8 cellular contexts compared by ENCODE assay signal in the genomic region with DNA sequence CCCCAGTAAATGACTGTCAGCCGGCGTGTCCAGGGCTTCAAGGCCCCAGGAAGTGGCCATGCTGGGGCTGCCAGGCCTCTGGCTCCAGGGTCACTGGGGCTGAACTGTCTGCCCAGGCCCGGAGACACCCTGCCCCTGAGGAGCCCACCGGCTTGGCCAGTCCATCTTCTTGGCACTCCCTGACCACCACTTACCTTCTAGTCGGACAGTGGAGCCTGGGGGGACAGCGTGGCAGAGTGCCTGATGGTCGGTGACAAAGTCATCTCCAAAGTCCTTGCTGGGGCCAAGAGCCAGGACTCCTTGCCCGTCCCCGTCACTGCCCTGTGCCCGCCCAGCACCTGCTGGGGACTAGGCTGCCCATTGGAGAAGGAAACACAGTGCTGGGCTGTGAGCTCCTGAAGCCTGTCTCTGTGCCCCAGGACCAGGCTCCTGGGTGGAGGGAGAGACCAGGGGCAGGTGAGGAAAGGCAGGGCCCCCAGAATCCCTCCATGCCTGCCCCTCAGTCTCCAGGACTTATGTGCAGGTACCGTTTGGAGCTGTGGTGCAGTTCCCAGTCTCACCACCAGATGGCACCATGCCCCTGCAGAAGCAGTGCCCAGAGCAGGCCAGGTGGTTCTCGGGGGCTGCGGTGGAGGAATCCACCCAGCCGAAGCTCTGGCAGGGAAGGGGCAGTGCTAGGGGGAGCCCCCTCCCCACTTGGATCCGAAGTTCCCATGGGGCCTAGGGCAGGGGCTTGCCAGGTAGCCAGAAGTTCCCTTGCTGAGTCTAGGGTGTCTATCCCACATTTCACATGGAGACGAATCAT. TPM values are rescaled to one million over a fixed set of nuclear protein-coding genes. Genes with fewer than 3 reads are reported as not detected.
A peak's percentile ranks its signal among the peaks of the same experiment; 100 is the strongest.
DNase-seq lines count a peak whose midpoint lies in the region; ATAC-seq, FAIRE-seq and TF ChIP-seq lines count a peak whose summit lies in the region.

No MANE protein-coding gene starts in this region.

- H3K27me3 ChIP-seq in SJCRH30 (peaks cover 19% of the 10 kb centered on the region), gastroesophageal sphincter (peaks cover 40% of the 10 kb centered on the region), ovary (no peaks in the 10 kb centered on the region), thyroid gland (no peaks in the 10 kb centered on the region)

- no peak overlapping the region for H3K27ac ChIP-seq in SJCRH30
- H3K27ac ChIP-seq in gastroesophageal sphincter = no peak overlapping the region
- H3K27ac ChIP-seq in ovary = no peak overlapping the region
- no peak overlapping the region for H3K27ac ChIP-seq in thyroid gland

- no peaks in the 10 kb centered on the region for H3K36me3 ChIP-seq in SJCRH30
- no peaks in the 10 kb centered on the region for H3K36me3 ChIP-seq in gastroesophageal sphincter
- H3K36me3 ChIP-seq in ovary = no peaks in the 10 kb centered on the region
- H3K36me3 ChIP-seq in thyroid gland = no peaks in the 10 kb centered on the region

- TF ChIP-seq CTCF in D721Med (IDR thresholded peaks at IDR 0.05; ENCODE audit: insufficient read depth, missing control alignments) (peak; percentile 95), gastroesophageal sphincter (IDR thresholded peaks at IDR 0.05) (peak in 3 of 4 experiments; percentile 100), ovary (IDR thresholded peaks at IDR 0.05) (peak; percentile 99), thyroid gland (IDR thresholded peaks at IDR 0.05) (peak; percentile 96 to 100 (median 98))

- TF ChIP-seq POLR2A in gastroesophageal sphincter (IDR thresholded peaks at IDR 0.05) (no peak), ovary (IDR thresholded peaks at IDR 0.05) (no peak), thyroid gland (IDR thresholded peaks at IDR 0.05) (no peak)

- peak; percentile 89 for DNase-seq in D721Med (ENCODE audit: insufficient read length, low spot score)
- peak; percentile 82 for DNase-seq in Jurkat, Clone E6-1 (ENCODE audit: low read depth, low spot score)
- DNase-seq in SJCRH30 = peak; percentile 70 to 83
- peak; percentile 93 for DNase-seq in activated gamma-delta T cell treated with Interleukin-2 at 50 U/mL for 16 hours
- DNase-seq in ovary = peak; percentile 74 to 93 (median 90)
- peak; percentile 85 to 87 for DNase-seq in thyroid gland

- WGBS in gastroesophageal sphincter (ENCODE audit: low coverage in 1 of 2), 2 donors = 88% methylated on average over 3 of the region's 16 CpGs; no CpG with 5 or more reads in 1 of the 2 donors
- 31 to 36% (median 34%) methylated on average over 15 to 16 of the region's 16 CpGs for WGBS in ovary, 3 donors
- WGBS in thyroid gland, 2 donors = 68 to 75% methylated on average over 4 to 5 of the region's 16 CpGs

- H3K4me1 ChIP-seq in SJCRH30 (peaks cover 4% of the 10 kb centered on the region), gastroesophageal sphincter (peaks cover 0 to 7% (median 0%) of the 10 kb centered on the region in 3 donors), ovary (ENCODE audit: insufficient read depth) (no peaks in the 10 kb centered on the region), thyroid gland (peaks cover 0 to 4% of the 10 kb centered on the region in 2 donors)

- H3K4me3 ChIP-seq in Jurkat, Clone E6-1 (ENCODE audit: low read length) = no peak overlapping the region
- H3K4me3 ChIP-seq in SJCRH30 (no peak overlapping the region), gastroesophageal sphincter (no peak overlapping the region), ovary (no peak overlapping the region), thyroid gland (replicated peaks in 1 of 3) (no peak overlapping the region)

- ATAC-seq in gastroesophageal sphincter (peak; percentile 58), HG02938 (IDR thresholded peaks at IDR 0.05; ENCODE audit: unreplicated experiment) (no peak)

- TF ChIP-seq EP300 in gastroesophageal sphincter (IDR thresholded peaks at IDR 0.05) (no peak), ovary (IDR thresholded peaks at IDR 0.05) (no peak)

- intact Hi-C loops in ovary (cut with DNase I) = loop anchor here (1.0 to 5.0 kb wide), 6 partner anchors 110 to 129 kb away; a partner anchor contains a TSS
- intact Hi-C loops in thyroid gland (cut with DNase I) = loop anchor here (2.0 to 5.0 kb wide), 2 partner anchors 110 to 128 kb away; a partner anchor contains a TSS

- FAIRE-seq in D721Med (lab: Jason Lieb, UNC) = no peak

- no peaks in the 10 kb centered on the region for H3K9me3 ChIP-seq in SJCRH30 (replicated peaks)
- H3K9me3 ChIP-seq in gastroesophageal sphincter = no peaks in the 10 kb centered on the region
- no peaks in the 10 kb centered on the region for H3K9me3 ChIP-seq in ovary
- no peaks in the 10 kb centered on the region for H3K9me3 ChIP-seq in thyroid gland

RNA-seq across cellular contexts. Expression of a gene that starts 6.0 kb away (rescaled TPM):
- polyA plus RNA-seq in Jurkat, Clone E6-1 (2012; ENCODE audit: insufficient read depth, insufficient read length) = not detected
- not detected in 2 replicates for total RNA-seq in SJCRH30 (2014; rRNA removed; shearing (Covaris generic))
- not detected for total RNA-seq in gastroesophageal sphincter
- 1 to 10 TPM in 1 of 7 donors, under 1 TPM in 6; 0.27 to 1.1 (median 0.36) TPM for total RNA-seq in ovary
- under 1 TPM in 1 of 2 donors, not detected in 1; 0.74 TPM for polyA plus RNA-seq in ovary
- total RNA-seq in thyroid gland = 1 to 10 TPM in 1 of 4 donors, under 1 TPM in 1, not detected in 2; 0.39 to 2.1 TPM

RNA-seq across cellular contexts. Expression of a gene that starts 25.2 kb away (rescaled TPM):
- 41.4 TPM for polyA plus RNA-seq in Jurkat, Clone E6-1 (2012; ENCODE audit: insufficient read depth, insufficient read length)
- 13.6 and 16.4 TPM in 2 replicates for total RNA-seq in SJCRH30 (2014; rRNA removed; shearing (Covaris generic))
- 10 to 100 TPM; 11.8 to 27.8 (median 16.4) TPM for total RNA-seq in gastroesophageal sphincter
- total RNA-seq in ovary = 10 to 100 TPM; 13.7 to 77.4 (median 60.9) TPM
- polyA plus RNA-seq in ovary = 10 to 100 TPM in 1 of 2 donors, 1 to 10 TPM in 1; 5.1 to 34.8 TPM
- total RNA-seq in thyroid gland = 10 to 100 TPM; 13.4 to 22.4 (median 18.9) TPM

RNA-seq across cellular contexts. Expression of a gene that starts 39.8 kb away (rescaled TPM):
- polyA plus RNA-seq in Jurkat, Clone E6-1 (2012; ENCODE audit: insufficient read depth, insufficient read length) = 78.4 TPM
- total RNA-seq in SJCRH30 (2014; rRNA removed; shearing (Covaris generic)) = 23.6 and 28.3 TPM in 2 replicates
- total RNA-seq in gastroesophageal sphincter (10 to 100 TPM; 24.1 to 57.0 (median 36.3) TPM), ovary (10 to 100 TPM; 35.6 to 59.7 (median 50.1) TPM), thyroid gland (10 to 100 TPM; 36.9 to 65.5 (median 53.3) TPM)
- polyA plus RNA-seq in ovary = 10 to 100 TPM in 1 of 2 donors, 1 to 10 TPM in 1; 2.8 to 44.1 TPM

RNA-seq across cellular contexts. Expression of a gene that starts 40.9 kb away (rescaled TPM):
- polyA plus RNA-seq in Jurkat, Clone E6-1 (2012; ENCODE audit: insufficient read depth, insufficient read length) = 479 TPM
- 624 and 627 TPM in 2 replicates for total RNA-seq in SJCRH30 (2014; rRNA removed; shearing (Covaris generic))
- 100 to 1,000 TPM; 115 to 162 (median 158) TPM for total RNA-seq in gastroesophageal sphincter
- 100 to 1,000 TPM in 2 of 7 donors, 10 to 100 TPM in 5; 62.8 to 198 (median 82.8) TPM for total RNA-seq in ovary
- 10 to 100 TPM; 79.9 to 80.2 TPM for polyA plus RNA-seq in ovary
- total RNA-seq in thyroid gland = 100 to 1,000 TPM; 125 to 232 (median 173) TPM
